ENCODE assay signal across 8 cellular contexts in the genomic region with DNA sequence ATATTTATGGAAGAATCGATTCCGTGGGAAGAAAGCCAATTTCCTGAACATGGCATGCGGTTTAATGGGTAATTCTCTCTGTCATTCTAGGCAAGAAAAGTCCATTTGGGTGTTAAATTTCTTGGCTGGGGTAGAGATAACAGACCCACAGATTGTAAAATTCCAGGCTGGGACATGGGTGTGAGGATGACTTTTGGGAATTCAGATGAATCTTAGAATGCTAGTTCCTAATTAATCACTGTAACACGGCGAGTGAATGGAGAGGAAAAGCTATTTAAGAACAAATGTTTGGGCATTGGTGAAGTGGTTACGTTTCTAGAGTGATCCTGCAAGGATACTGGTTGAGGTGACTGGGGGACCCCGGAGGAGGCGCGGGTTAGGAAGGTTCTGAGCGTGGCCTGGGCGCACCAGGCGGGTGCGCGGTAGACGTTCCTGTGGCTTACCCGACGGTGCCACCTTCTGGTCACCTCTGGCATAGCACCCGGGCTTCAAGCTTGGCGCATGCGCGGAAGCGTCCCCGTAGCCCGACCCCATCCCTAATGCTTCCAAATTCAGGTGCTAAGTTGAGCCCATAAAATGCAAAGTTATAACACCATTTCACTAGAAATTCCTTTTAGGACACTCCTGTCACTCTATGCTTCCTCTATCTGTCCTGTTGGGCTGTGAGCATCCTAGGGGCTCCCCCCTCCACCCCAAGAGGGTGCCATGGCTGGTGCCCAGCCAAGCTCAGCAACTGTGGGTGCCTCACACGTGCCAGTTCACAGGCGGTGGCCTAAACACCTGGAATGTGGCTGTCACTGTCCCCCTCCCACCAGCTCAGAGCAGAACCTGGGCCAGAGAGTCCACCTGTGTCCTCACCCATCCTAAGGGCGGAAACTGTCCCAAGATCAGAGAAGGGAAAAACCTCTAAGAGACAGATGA.
A peak's percentile ranks its signal among the peaks of the same experiment; 100 is the strongest.
DNase-seq lines count a peak whose midpoint lies in the region; ATAC-seq and TF ChIP-seq lines count a peak whose summit lies in the region.

No MANE protein-coding gene starts in this region.

- TF ChIP-seq CTCF in A673 (conservative IDR thresholded peaks at IDR 0.05; ENCODE audit: low read depth, low read length) (peak; percentile 98), liver (IDR thresholded peaks at IDR 0.05; ENCODE audit: low read depth, low read length, missing input control) (peak; percentile 99)

- POLR2A ChIA-PET in A673 (lab: Charles Lee; ENCODE audit: low non-redundant PET): no interaction called here

- H3K27ac ChIP-seq in A673 (ENCODE audit: low read depth, low read length, poor library complexity, severe bottlenecking) (no peak overlapping the region), liver (ENCODE audit: low read depth in 1 of 2, low read length in 2 of 2) (no peak overlapping the region)

- BruUV-seq in A673 (replicated peaks; lab: Mats Ljungman, UMichigan): no TSS peak

- ATAC-seq in GM18499 (IDR thresholded peaks at IDR 0.05; ENCODE audit: insufficient read depth, unreplicated experiment) (peak; percentile 70), HG02885 (IDR thresholded peaks at IDR 0.05; ENCODE audit: poor library complexity, unreplicated experiment) (peak; percentile 93)

- intact Hi-C loops in A673 (cut with micrococcal nuclease; ENCODE audit: unreplicated experiment): loop anchor here (1.0 kb wide), 2 partner anchors 58 to 105 kb away; no protein-coding TSS in a partner anchor

- 18% methylated on average over 27 of the region's 27 CpGs for WGBS in liver

- no peaks in the 10 kb centered on the region for H3K27me3 ChIP-seq in A673 (replicated peaks; ENCODE audit: insufficient read depth, low read depth, low read length, poor library complexity)
- H3K27me3 ChIP-seq in liver (ENCODE audit: control insufficient read depth in 4 of 4, insufficient read depth in 4 of 4, low read length in 3 of 4): no peaks in the 10 kb centered on the region

- no peaks in the 10 kb centered on the region for H3K9me3 ChIP-seq in A673 (ENCODE audit: low read depth, low read length, poor library complexity, severe bottlenecking)
- H3K9me3 ChIP-seq in liver (ENCODE audit: control insufficient read depth in 4 of 4, low read length in 3 of 4): no peaks in the 10 kb centered on the region

- TF ChIP-seq RAD21 in liver (IDR thresholded peaks at IDR 0.05): peak; percentile 96

- peak; percentile 84 for DNase-seq in A673 (ENCODE audit: low spot score)
- peak; percentile 41 for DNase-seq in NCI-H2171 (lab: John Stamatoyannopoulos, UW)
- peak; percentile 84 for DNase-seq in activated CD4-positive, alpha-beta T cell treated with anti-CD3 and anti-CD28 coated beads for 1 hour
- peak; percentile 85 for DNase-seq in cerebellum (ENCODE audit: low spot score)
- DNase-seq in stimulated activated CD4-positive, alpha-beta T cell treated with anti-CD3 and anti-CD28 coated beads, TNF-alpha, amount 100 ng/mL, for 1 hour (ENCODE audit: low read depth in 3 of 3, low spot score in 1 of 3): peak; percentile 73 to 92 (median 83)

- CTCF ChIA-PET in A673 (lab: Charles Lee): interaction anchor here (0.7 to 3.2 kb wide), 7 partner anchors 11 to 296 kb away, joined by 3 to 65 read pairs (median 5); a partner anchor contains a TSS

- no peak overlapping the region for H3K4me3 ChIP-seq in A673 (ENCODE audit: low read depth, low read length, poor library complexity, severe bottlenecking)
- no peak overlapping the region for H3K4me3 ChIP-seq in liver (ENCODE audit: low read depth in 1 of 3, low read length in 3 of 3)

- H3K4me1 ChIP-seq in A673 (ENCODE audit: insufficient read depth, low read length, poor library complexity, severe bottlenecking) (no peaks in the 10 kb centered on the region), liver (ENCODE audit: control insufficient read depth in 4 of 4, insufficient read depth in 4 of 4, low read length in 3 of 4) (peaks cover 0 to 14% (median 2%) of the 10 kb centered on the region in 4 donors)

- no peak overlapping the region for H3K9ac ChIP-seq in liver (ENCODE audit: low read depth in 1 of 2, low read length in 2 of 2)

- H3K36me3 ChIP-seq in A673 (ENCODE audit: insufficient read depth, low read length, poor library complexity, severe bottlenecking) (no peaks in the 10 kb centered on the region), liver (ENCODE audit: control insufficient read depth in 4 of 4, insufficient read depth in 3 of 4, low read depth in 1 of 4, low read length in 3 of 4) (no peaks in the 10 kb centered on the region)

TF ChIP-seq in liver, 16 proteins besides CTCF, POLR2A, EP300 and RAD21:
- TF ChIP-seq HNF4A (conservative IDR thresholded peaks at IDR 0.05): no peak
- TF ChIP-seq, protein P1, sequence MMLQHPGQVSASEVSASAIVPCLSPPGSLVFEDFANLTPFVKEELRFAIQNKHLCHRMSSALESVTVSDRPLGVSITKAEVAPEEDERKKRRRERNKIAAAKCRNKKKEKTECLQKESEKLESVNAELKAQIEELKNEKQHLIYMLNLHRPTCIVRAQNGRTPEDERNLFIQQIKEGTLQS (IDR thresholded peaks at IDR 0.05): no peak
- TF ChIP-seq, protein P2, sequence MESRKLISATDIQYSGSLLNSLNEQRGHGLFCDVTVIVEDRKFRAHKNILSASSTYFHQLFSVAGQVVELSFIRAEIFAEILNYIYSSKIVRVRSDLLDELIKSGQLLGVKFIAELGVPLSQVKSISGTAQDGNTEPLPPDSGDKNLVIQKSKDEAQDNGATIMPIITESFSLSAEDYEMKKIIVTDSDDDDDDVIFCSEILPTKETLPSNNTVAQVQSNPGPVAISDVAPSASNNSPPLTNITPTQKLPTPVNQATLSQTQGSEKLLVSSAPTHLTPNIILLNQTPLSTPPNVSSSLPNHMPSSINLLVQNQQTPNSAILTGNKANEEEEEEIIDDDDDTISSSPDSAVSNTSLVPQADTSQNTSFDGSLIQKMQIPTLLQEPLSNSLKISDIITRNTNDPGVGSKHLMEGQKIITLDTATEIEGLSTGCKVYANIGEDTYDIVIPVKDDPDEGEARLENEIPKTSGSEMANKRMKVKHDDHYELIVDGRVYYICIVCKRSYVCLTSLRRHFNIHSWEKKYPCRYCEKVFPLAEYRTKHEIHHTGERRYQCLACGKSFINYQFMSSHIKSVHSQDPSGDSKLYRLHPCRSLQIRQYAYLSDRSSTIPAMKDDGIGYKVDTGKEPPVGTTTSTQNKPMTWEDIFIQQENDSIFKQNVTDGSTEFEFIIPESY (IDR thresholded peaks at IDR 0.05): no peak
- no peak for TF ChIP-seq EGR1 (IDR thresholded peaks at IDR 0.05; ENCODE audit: low read depth in 2 of 2)
- TF ChIP-seq, protein P3, sequence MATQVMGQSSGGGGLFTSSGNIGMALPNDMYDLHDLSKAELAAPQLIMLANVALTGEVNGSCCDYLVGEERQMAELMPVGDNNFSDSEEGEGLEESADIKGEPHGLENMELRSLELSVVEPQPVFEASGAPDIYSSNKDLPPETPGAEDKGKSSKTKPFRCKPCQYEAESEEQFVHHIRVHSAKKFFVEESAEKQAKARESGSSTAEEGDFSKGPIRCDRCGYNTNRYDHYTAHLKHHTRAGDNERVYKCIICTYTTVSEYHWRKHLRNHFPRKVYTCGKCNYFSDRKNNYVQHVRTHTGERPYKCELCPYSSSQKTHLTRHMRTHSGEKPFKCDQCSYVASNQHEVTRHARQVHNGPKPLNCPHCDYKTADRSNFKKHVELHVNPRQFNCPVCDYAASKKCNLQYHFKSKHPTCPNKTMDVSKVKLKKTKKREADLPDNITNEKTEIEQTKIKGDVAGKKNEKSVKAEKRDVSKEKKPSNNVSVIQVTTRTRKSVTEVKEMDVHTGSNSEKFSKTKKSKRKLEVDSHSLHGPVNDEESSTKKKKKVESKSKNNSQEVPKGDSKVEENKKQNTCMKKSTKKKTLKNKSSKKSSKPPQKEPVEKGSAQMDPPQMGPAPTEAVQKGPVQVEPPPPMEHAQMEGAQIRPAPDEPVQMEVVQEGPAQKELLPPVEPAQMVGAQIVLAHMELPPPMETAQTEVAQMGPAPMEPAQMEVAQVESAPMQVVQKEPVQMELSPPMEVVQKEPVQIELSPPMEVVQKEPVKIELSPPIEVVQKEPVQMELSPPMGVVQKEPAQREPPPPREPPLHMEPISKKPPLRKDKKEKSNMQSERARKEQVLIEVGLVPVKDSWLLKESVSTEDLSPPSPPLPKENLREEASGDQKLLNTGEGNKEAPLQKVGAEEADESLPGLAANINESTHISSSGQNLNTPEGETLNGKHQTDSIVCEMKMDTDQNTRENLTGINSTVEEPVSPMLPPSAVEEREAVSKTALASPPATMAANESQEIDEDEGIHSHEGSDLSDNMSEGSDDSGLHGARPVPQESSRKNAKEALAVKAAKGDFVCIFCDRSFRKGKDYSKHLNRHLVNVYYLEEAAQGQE (IDR thresholded peaks at IDR 0.05): no peak
- TF ChIP-seq SP1 (IDR thresholded peaks at IDR 0.05): no peak
- TF ChIP-seq YY1 (IDR thresholded peaks at IDR 0.05): no peak
- TF ChIP-seq FOXA1 (IDR thresholded peaks at IDR 0.05): no peak
- TF ChIP-seq, protein P4, sequence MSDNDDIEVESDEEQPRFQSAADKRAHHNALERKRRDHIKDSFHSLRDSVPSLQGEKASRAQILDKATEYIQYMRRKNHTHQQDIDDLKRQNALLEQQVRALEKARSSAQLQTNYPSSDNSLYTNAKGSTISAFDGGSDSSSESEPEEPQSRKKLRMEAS (IDR thresholded peaks at IDR 0.05): no peak
- TF ChIP-seq JUND (IDR thresholded peaks at IDR 0.05): no peak
- no peak for TF ChIP-seq HNF4G (IDR thresholded peaks at IDR 0.05)
- no peak for TF ChIP-seq TAF1 (conservative IDR thresholded peaks at IDR 0.05)
- no peak for TF ChIP-seq NR2F2 (IDR thresholded peaks at IDR 0.05)
- TF ChIP-seq FOXA2 (IDR thresholded peaks at IDR 0.05): no peak
- no peak for TF ChIP-seq RXRA (IDR thresholded peaks at IDR 0.05)
- no peak for TF ChIP-seq GABPA (IDR thresholded peaks at IDR 0.05 in 1 of 2, conservative IDR thresholded peaks at IDR 0.05 in 1 of 2)
